In genomic region chr1:155699062-155699461, GRCh38 we compare ENCODE assay signal across 8 cellular contexts. TPM values are rescaled to one million over a fixed set of nuclear protein-coding genes. Genes with fewer than 3 reads are reported as not detected.
A peak's percentile ranks its signal among the peaks of the same experiment; 100 is the strongest.
DNase-seq lines count a peak whose midpoint lies in the region; TF ChIP-seq lines count a peak whose summit lies in the region.
"Not testable (repeated sequence)": the region's sequence is repeated elsewhere in the genome, so short reads cannot be mapped to it uniquely, and the experiment has no call there.

No MANE protein-coding gene starts in this region.

- H3K27me3 Mint-ChIP-seq in H9 (ENCODE audit: low read depth); type B pancreatic cell: not testable (repeated sequence)

- not testable (repeated sequence) for H2AK5ac ChIP-seq in H9 (ENCODE audit: insufficient read length, low read length); trophoblast cell (ENCODE audit: low read length)

- H4K20me1 ChIP-seq in H9 (ENCODE audit: control insufficient read depth, insufficient read depth, insufficient read length) = not testable (repeated sequence)

- H2BK5ac ChIP-seq in H9 (ENCODE audit: insufficient read length, low read length) = not testable (repeated sequence)
- H2BK5ac ChIP-seq in trophoblast cell (ENCODE audit: low read depth, low read length, poor library complexity) = peak overlapping the region; percentile 3

- peaks cover 14% of the 10 kb centered on the region for H3K79me1 ChIP-seq in H9 (ENCODE audit: insufficient read depth, low read depth, low read length, poor library complexity, severe bottlenecking)
- H3K79me1 ChIP-seq in trophoblast cell (ENCODE audit: low read length) = not testable (repeated sequence)

- not testable (repeated sequence) for H4K5ac ChIP-seq in H9 (ENCODE audit: insufficient read length, low read depth, low read length)

- not testable (repeated sequence) for H3K23me2 ChIP-seq in H9 (ENCODE audit: insufficient read length, low read depth, low read length, poor library complexity, severe bottlenecking)

- H3K4me3 Mint-ChIP-seq in H9 = not testable (repeated sequence)
- H3K4me3 Mint-ChIP-seq in type B pancreatic cell = peak overlapping the region; percentile 16

- no CpG with 5 or more reads among the region's 4 CpGs for WGBS in H9 (ENCODE audit: extremely low coverage, insufficient read length, low lambda C conversion rate)
- WGBS in trophoblast cell (ENCODE audit: extremely low coverage, insufficient coverage, insufficient read length) = no CpG with 5 or more reads among the region's 4 CpGs

- H3K23ac ChIP-seq in H9 (ENCODE audit: insufficient read length, low read depth, low read length); trophoblast cell (ENCODE audit: low read length): not testable (repeated sequence)

- H3K4me3 ChIP-seq in AG04450 (ENCODE audit: low read depth, low read length); fibroblast of villous mesenchyme (ENCODE audit: low read depth, low read length); trophoblast cell (ENCODE audit: low read depth, low read length): not testable (repeated sequence)

- not testable (repeated sequence) for H3K4me2 ChIP-seq in H9 (ENCODE audit: insufficient read depth, insufficient read length, low read length); trophoblast cell (ENCODE audit: low read length)

- not testable (repeated sequence) for H3K36me3 ChIP-seq in trophoblast cell (ENCODE audit: control insufficient read depth in 1 of 2, insufficient read depth in 2 of 2, low read length in 2 of 2)

- CTCF ChIA-PET in AG04450 (lab: Charles Lee) = not testable (repeated sequence)

- H3K56ac ChIP-seq in H9 (ENCODE audit: insufficient read length, low read depth, low read length) = not testable (repeated sequence)

- not testable (repeated sequence) for H3K27me3 ChIP-seq in AG04450 (ENCODE audit: control insufficient read depth, insufficient read depth, low read length); H9 (ENCODE audit: insufficient read depth, low read length); trophoblast cell (ENCODE audit: insufficient read depth, low read length)

- not testable (repeated sequence) for H3K9me3 ChIP-seq in AG04450 (ENCODE audit: control insufficient read depth, insufficient read depth, low read length); H9 (ENCODE audit: control insufficient read depth, low read depth, low read length); trophoblast cell (ENCODE audit: insufficient read depth, low read depth, low read length)

- not testable (repeated sequence) for H2AFZ ChIP-seq in H9 (ENCODE audit: low read length); trophoblast cell (ENCODE audit: insufficient read depth, low read length, poor library complexity)

- H3K79me2 ChIP-seq in H9 (ENCODE audit: insufficient read depth, low read length) = peaks cover 13% of the 10 kb centered on the region; the same call in 1 of the 2 replicates
- not testable (repeated sequence) for H3K79me2 ChIP-seq in trophoblast cell (ENCODE audit: control insufficient read depth, insufficient read depth, low read length, poor library complexity)

- H3K27ac Mint-ChIP-seq in H9 (peak overlapping the region in 2 of 3 experiments; percentile 36 to 76; a peak in 4 of 7 replicates), type B pancreatic cell (peak overlapping the region; percentile 44)

- not testable (repeated sequence) for H3K9ac ChIP-seq in H9 (ENCODE audit: extremely low read depth, insufficient read length, low read length); trophoblast cell (ENCODE audit: low read length)

- DNase-seq in AG04450 (ENCODE audit: low read depth, low spot score); H9; type B pancreatic cell (ENCODE audit: extremely low spot score, unreplicated experiment): not testable (repeated sequence)
- DNase-seq in OCI-M2 (lab: John Stamatoyannopoulos, UW; ENCODE audit: unreplicated experiment) (peak; percentile 47), amniotic epithelial cell (ENCODE audit: low read depth) (peak; percentile 70), fibroblast of villous mesenchyme (ENCODE audit: low read depth) (peak; percentile 47), left kidney (ENCODE audit: low read depth, low spot score) (peak; percentile 2), trophoblast cell (peak; percentile 66 to 88)

- H4K91ac ChIP-seq in H9 (ENCODE audit: insufficient read length, low read depth, low read length) = not testable (repeated sequence)
- H4K91ac ChIP-seq in trophoblast cell (ENCODE audit: low read depth, low read length) = peak overlapping the region; percentile 5

- H2BK120ac ChIP-seq in H9 (ENCODE audit: low read depth, low read length, poor library complexity, severe bottlenecking); trophoblast cell (ENCODE audit: insufficient read depth, low read length, poor library complexity): not testable (repeated sequence)

- H2BK20ac ChIP-seq in H9 (ENCODE audit: low read depth, low read length, poor library complexity, severe bottlenecking) = not testable (repeated sequence)

- TF ChIP-seq CTCF in AG04450 (IDR thresholded peaks at IDR 0.05; ENCODE audit: low read depth, low read length); H9 (conservative IDR thresholded peaks at IDR 0.05); fibroblast of villous mesenchyme (IDR thresholded peaks at IDR 0.05; ENCODE audit: insufficient read depth, low read depth, low read length); type B pancreatic cell (conservative IDR thresholded peaks at IDR 0.05): not testable (repeated sequence)

- not testable (repeated sequence) for H2BK15ac ChIP-seq in H9 (ENCODE audit: low read depth, low read length)

- not testable (repeated sequence) for H3K14ac ChIP-seq in H9 (ENCODE audit: insufficient read depth, low read length); trophoblast cell (ENCODE audit: low read length)

- POLR2A ChIA-PET in AG04450 (lab: Yijun Ruan, JAX) = not testable (repeated sequence)

- not testable (repeated sequence) for H4K8ac ChIP-seq in H9 (replicated peaks; ENCODE audit: insufficient read length, low read depth, low read length); trophoblast cell (ENCODE audit: low read depth, low read length)

- not testable (repeated sequence) for H3T11ph ChIP-seq in H9 (ENCODE audit: low read length)

- H3K36me3 Mint-ChIP-seq in H9 (ENCODE audit: insufficient read depth in 1 of 3, low read depth in 3 of 3) = peaks cover 33 to 46% (median 43%) of the 10 kb centered on the region in 3 experiments
- H3K36me3 Mint-ChIP-seq in type B pancreatic cell = peaks cover 27% of the 10 kb centered on the region

- H3K4ac ChIP-seq in H9 (ENCODE audit: low read depth, low read length); trophoblast cell (ENCODE audit: low read depth, low read length): not testable (repeated sequence)

- H3K4me1 Mint-ChIP-seq in H9 (peaks cover 35 to 38% of the 10 kb centered on the region in 2 experiments), type B pancreatic cell (ENCODE audit: unreplicated experiment) (peaks cover 18% of the 10 kb centered on the region)

- H3K4me1 ChIP-seq in H9 (ENCODE audit: insufficient read depth, low read length); trophoblast cell (ENCODE audit: control insufficient read depth in 1 of 2, insufficient read depth in 2 of 2, low read length in 2 of 2): not testable (repeated sequence)

- not testable (repeated sequence) for H2BK12ac ChIP-seq in H9 (ENCODE audit: insufficient read length, low read depth, low read length); trophoblast cell (ENCODE audit: low read length)

- H3K27ac ChIP-seq in AG04450 (ENCODE audit: low read depth, low read length) (peak overlapping the region; percentile 31), H9 (ENCODE audit: insufficient read length, low read depth, low read length) (peak overlapping the region; percentile 26), trophoblast cell (ENCODE audit: low read depth, low read length) (peak overlapping the region; percentile 28)

- H3K18ac ChIP-seq in H9 (ENCODE audit: insufficient read length, low read depth, low read length); trophoblast cell (ENCODE audit: low read length): not testable (repeated sequence)

- not testable (repeated sequence) for H4K12ac ChIP-seq in trophoblast cell (ENCODE audit: low read depth, low read length)

- H3K9me3 Mint-ChIP-seq in H9 = peaks cover 22 to 24% of the 10 kb centered on the region in 2 experiments
- not testable (repeated sequence) for H3K9me3 Mint-ChIP-seq in type B pancreatic cell

RNA-seq across cellular contexts. Expression of gene DAP3, which starts 10.2 kb away (rescaled TPM):
- polyA plus RNA-seq in AG04450 (2011; rRNA removed) = 150 and 152 TPM in 2 replicates
- polyA minus RNA-seq in AG04450 (2011; rRNA and poly(A)+ RNA removed) = 140 and 149 TPM in 2 replicates
- 113 and 114 TPM in 2 replicates for total RNA-seq in H9 (2021)
- total RNA-seq in fibroblast of villous mesenchyme = 75.7 and 87.2 TPM in 2 replicates
- 163 and 174 TPM in 2 replicates for polyA plus RNA-seq in trophoblast cell (2013)
- total RNA-seq in type B pancreatic cell (ENCODE audit: low replicate concordance) = 95.9 and 109 TPM in 2 replicates

RNA-seq across cellular contexts. Expression of gene YY1AP1, which starts 10.5 kb away (rescaled TPM):
- 58.1 and 70.0 TPM in 2 replicates for polyA plus RNA-seq in AG04450 (2011; rRNA removed)
- 46.9 and 64.4 TPM in 2 replicates for polyA minus RNA-seq in AG04450 (2011; rRNA and poly(A)+ RNA removed)
- total RNA-seq in H9 (2021) = 57.5 and 62.0 TPM in 2 replicates
- total RNA-seq in fibroblast of villous mesenchyme = 54.1 and 55.7 TPM in 2 replicates
- 141 and 148 TPM in 2 replicates for polyA plus RNA-seq in trophoblast cell (2013)
- 44.5 and 50.8 TPM in 2 replicates for total RNA-seq in type B pancreatic cell (ENCODE audit: low replicate concordance)
